1 cellular context compared by ENCODE assay signal in genomic region chr10:89414146-89414878, GRCh38.
TF ChIP-seq lines count a peak whose summit lies in the region.

IFIT5 (plus strand) TSS chr10:89414568; CDS start chr10:89414799, 231 bp downstream.

TF ChIP-seq in GM12878, 131 proteins besides CTCF, POLR2A, EP300 and RAD21 (continued from another document and continues in another):
- TF ChIP-seq ZBTB11 (CRISPR knock-in tag; IDR thresholded peaks at IDR 0.05): no peak
- TF ChIP-seq ZNF274 (IDR thresholded peaks at IDR 0.05; ENCODE audit: insufficient read depth, insufficient read length): no peak
- no peak for TF ChIP-seq ETV6 (conservative IDR thresholded peaks at IDR 0.05 in 1 of 2, IDR thresholded peaks at IDR 0.05 in 1 of 2; ENCODE audit: borderline replicate concordance in 1 of 2, low read depth in 1 of 2)
- no peak for TF ChIP-seq ZNF24 (IDR thresholded peaks at IDR 0.05)
- no peak for TF ChIP-seq RFX5 (IDR thresholded peaks at IDR 0.05; ENCODE audit: low read depth, low read length)
- TF ChIP-seq TARDBP (IDR thresholded peaks at IDR 0.05; ENCODE audit: borderline replicate concordance): no peak
- TF ChIP-seq BMI1 (IDR thresholded peaks at IDR 0.05; ENCODE audit: borderline replicate concordance): no peak
- no peak for TF ChIP-seq SREBF2 (IDR thresholded peaks at IDR 0.05; ENCODE audit: low read length)
- TF ChIP-seq YBX1 (IDR thresholded peaks at IDR 0.05): no peak
- no peak for TF ChIP-seq NR2F1 (conservative IDR thresholded peaks at IDR 0.05)
- no peak for TF ChIP-seq PBX3 (IDR thresholded peaks at IDR 0.05; ENCODE audit: insufficient replicate concordance, low read depth, low read length)
- TF ChIP-seq CHD2 (IDR thresholded peaks at IDR 0.05; ENCODE audit: borderline replicate concordance, low read depth, low read length): no peak
- no peak for TF ChIP-seq STAT3 (IDR thresholded peaks at IDR 0.05; ENCODE audit: low read depth, low read length)
- no peak for TF ChIP-seq MAX (IDR thresholded peaks at IDR 0.05; ENCODE audit: low read depth, low read length)
- no peak for TF ChIP-seq SMAD5 (IDR thresholded peaks at IDR 0.05; ENCODE audit: low read depth)
- TF ChIP-seq MYC (IDR thresholded peaks at IDR 0.05; ENCODE audit: insufficient read depth, insufficient read length, insufficient replicate concordance, low read length, severe bottlenecking): no peak
- TF ChIP-seq ZBED1 (IDR thresholded peaks at IDR 0.05; ENCODE audit: borderline replicate concordance): no peak
- no peak for TF ChIP-seq JUND (IDR thresholded peaks at IDR 0.05; ENCODE audit: low read depth, low read length)
- no peak for TF ChIP-seq MEF2A (IDR thresholded peaks at IDR 0.05; ENCODE audit: insufficient read depth, low read depth, low read length)
- TF ChIP-seq CHD4 (IDR thresholded peaks at IDR 0.05): no peak
- TF ChIP-seq ATF3 (IDR thresholded peaks at IDR 0.05; ENCODE audit: borderline replicate concordance, extremely low read depth, low read depth, low read length): no peak
- TF ChIP-seq SP1 (IDR thresholded peaks at IDR 0.05; ENCODE audit: low read depth, low read length): no peak
- no peak for TF ChIP-seq PRDM15 (CRISPR knock-in tag; IDR thresholded peaks at IDR 0.05)
- no peak for TF ChIP-seq KDM1A (IDR thresholded peaks at IDR 0.05; ENCODE audit: borderline replicate concordance)
- no peak for TF ChIP-seq CREB1 (IDR thresholded peaks at IDR 0.05; ENCODE audit: low read depth)
- peak; percentile 58 for TF ChIP-seq NBN (IDR thresholded peaks at IDR 0.05)
- TF ChIP-seq CEBPB (IDR thresholded peaks at IDR 0.05; ENCODE audit: borderline replicate concordance in 1 of 2, low read depth in 2 of 2, low read length in 2 of 2): no peak
- TF ChIP-seq SIX5 (IDR thresholded peaks at IDR 0.05; ENCODE audit: low read depth, low read length, severe bottlenecking): no peak
- TF ChIP-seq GABPA (IDR thresholded peaks at IDR 0.05; ENCODE audit: low read depth): 0 out of 2 replicates have a peak, but pooled peaks have one; percentile 27
- no peak for TF ChIP-seq STAT1 (conservative IDR thresholded peaks at IDR 0.05)
- no peak for TF ChIP-seq USF2 (IDR thresholded peaks at IDR 0.05; ENCODE audit: borderline replicate concordance, low read depth, low read length)
- TF ChIP-seq BCLAF1 (IDR thresholded peaks at IDR 0.05): no peak
- no peak for TF ChIP-seq CBX3 (IDR thresholded peaks at IDR 0.05; ENCODE audit: borderline replicate concordance, low read depth)
- TF ChIP-seq MLLT1 (IDR thresholded peaks at IDR 0.05): peak; percentile 24; the same call in 1 of the 2 replicates
- TF ChIP-seq RBBP5 (conservative IDR thresholded peaks at IDR 0.05): peak; percentile 91
- TF ChIP-seq ZBTB40 (IDR thresholded peaks at IDR 0.05; ENCODE audit: borderline replicate concordance): no peak; the same call in 1 of the 2 replicates
- no peak for TF ChIP-seq HDAC6 (IDR thresholded peaks at IDR 0.05; ENCODE audit: unreplicated experiment)
- no peak for TF ChIP-seq SRF (IDR thresholded peaks at IDR 0.05; ENCODE audit: low read depth in 2 of 2, low read length in 2 of 2)
- TF ChIP-seq NFYA (IDR thresholded peaks at IDR 0.05; ENCODE audit: borderline replicate concordance, low read depth, low read length): no peak
- no peak for TF ChIP-seq TCF3 (IDR thresholded peaks at IDR 0.05; ENCODE audit: borderline replicate concordance, insufficient read depth, low read depth, low read length)
